ENCODE assay signal across 10 cellular contexts in genomic region chr7:42856605-42856987, GRCh38. TPM values are rescaled to one million over a fixed set of nuclear protein-coding genes. Genes with fewer than 3 reads are reported as not detected.
DNase-seq lines count a peak whose midpoint lies in the region; ATAC-seq and TF ChIP-seq lines count a peak whose summit lies in the region.
"Had no signal": no experiment of that assay in that cellular context is flagged by ENCODE, and none has a peak within 500 bp of the region (broad histone marks: within the 10 kb centered on the region; RNA-seq: fewer than 3 reads in every experiment).

No MANE protein-coding gene starts in this region.

- no peaks in the 10 kb centered on the region for H3K36me3 Mint-ChIP-seq in T-helper 1 cell treated with Interleukin-12 subunit alpha and Interleukin-12 subunit beta and Interleukin-4 antibody, amounts not matched to agents 30 μg/mL and 1 μg/mL, for 36 hours (ENCODE audit: low read depth)
- H3K36me3 Mint-ChIP-seq in T-helper 17 cell (ENCODE audit: low read depth) = no peaks in the 10 kb centered on the region
- H3K36me3 Mint-ChIP-seq in stimulated activated memory B cell treated with anti-CD40 and anti-IgM and Interleukin-4, amounts not matched to agents 10 μg/mL and 1 μg/mL and 100 μg/mL, for 72 hours = no peaks in the 10 kb centered on the region
- peaks cover 3% of the 10 kb centered on the region for H3K36me3 Mint-ChIP-seq in natural killer cell treated with Interleukin-12 subunit alpha and Interleukin-12 subunit beta and Interleukin-15 and Interleukin-18, amount 100 ng/mL, for 72 hours

- TF ChIP-seq CTCF in fibroblast of villous mesenchyme (IDR thresholded peaks at IDR 0.05; ENCODE audit: insufficient read depth, low read depth, low read length) = no peak

- H3K9me3 ChIP-seq in T-helper 17 cell (ENCODE audit: control insufficient read depth, low read length, poor library complexity, severe bottlenecking) = no peaks in the 10 kb centered on the region

- peak overlapping the region; percentile 68 for H3K4me3 Mint-ChIP-seq in T-helper 1 cell treated with Interleukin-12 subunit alpha and Interleukin-12 subunit beta and Interleukin-4 antibody, amounts not matched to agents 30 μg/mL and 1 μg/mL, for 36 hours
- H3K4me3 Mint-ChIP-seq in T-helper 17 cell = peak overlapping the region; percentile 39
- H3K4me3 Mint-ChIP-seq in stimulated activated memory B cell treated with anti-CD40 and anti-IgM and Interleukin-4, amounts not matched to agents 10 μg/mL and 1 μg/mL and 100 μg/mL, for 72 hours = peak overlapping the region; percentile 68
- no peak overlapping the region for H3K4me3 Mint-ChIP-seq in natural killer cell treated with Interleukin-12 subunit alpha and Interleukin-12 subunit beta and Interleukin-15 and Interleukin-18, amount 100 ng/mL, for 72 hours

- no peak overlapping the region for H3K27ac Mint-ChIP-seq in T-helper 1 cell treated with Interleukin-12 subunit alpha and Interleukin-12 subunit beta and Interleukin-4 antibody, amounts not matched to agents 30 μg/mL and 1 μg/mL, for 36 hours
- no peak overlapping the region for H3K27ac Mint-ChIP-seq in T-helper 17 cell
- H3K27ac Mint-ChIP-seq in stimulated activated memory B cell treated with anti-CD40 and anti-IgM and Interleukin-4, amounts not matched to agents 10 μg/mL and 1 μg/mL and 100 μg/mL, for 72 hours = peak overlapping the region; percentile 38
- no peak overlapping the region for H3K27ac Mint-ChIP-seq in natural killer cell treated with Interleukin-12 subunit alpha and Interleukin-12 subunit beta and Interleukin-15 and Interleukin-18, amount 100 ng/mL, for 72 hours
- H3K27ac Mint-ChIP-seq: activated naive CD4-positive, alpha-beta T cell treated with anti-CD3 and anti-CD28 coated beads, Interleukin-2, amount 50 U/mL, for 72 hours had no signal

- no peaks in the 10 kb centered on the region for H3K9me3 Mint-ChIP-seq in T-helper 1 cell treated with Interleukin-12 subunit alpha and Interleukin-12 subunit beta and Interleukin-4 antibody, amounts not matched to agents 30 μg/mL and 1 μg/mL, for 36 hours
- H3K9me3 Mint-ChIP-seq in stimulated activated memory B cell treated with anti-CD40 and anti-IgM and Interleukin-4, amounts not matched to agents 10 μg/mL and 1 μg/mL and 100 μg/mL, for 72 hours = no peaks in the 10 kb centered on the region
- H3K9me3 Mint-ChIP-seq in natural killer cell treated with Interleukin-12 subunit alpha and Interleukin-12 subunit beta and Interleukin-15 and Interleukin-18, amount 100 ng/mL, for 72 hours = peaks cover 4% of the 10 kb centered on the region
- H3K9me3 Mint-ChIP-seq: activated naive CD4-positive, alpha-beta T cell treated with anti-CD3 and anti-CD28 coated beads, Interleukin-2, amount 50 U/mL, for 72 hours had no signal

- peak overlapping the region; percentile 59 for H3K4me3 ChIP-seq in fibroblast of villous mesenchyme (ENCODE audit: low read depth, low read length)
- H3K4me3 ChIP-seq: BLaER1 treated with 17β-estradiol and CSF1 and Interleukin-3, amounts not matched to agents 10 nM and 100 nM had no signal

- peaks cover 6% of the 10 kb centered on the region for H3K4me1 Mint-ChIP-seq in T-helper 1 cell treated with Interleukin-12 subunit alpha and Interleukin-12 subunit beta and Interleukin-4 antibody, amounts not matched to agents 30 μg/mL and 1 μg/mL, for 36 hours (ENCODE audit: low read depth)
- peaks cover 7% of the 10 kb centered on the region for H3K4me1 Mint-ChIP-seq in T-helper 17 cell
- H3K4me1 Mint-ChIP-seq in stimulated activated memory B cell treated with anti-CD40 and anti-IgM and Interleukin-4, amounts not matched to agents 10 μg/mL and 1 μg/mL and 100 μg/mL, for 72 hours = peaks cover 12% of the 10 kb centered on the region
- peaks cover 0 to 7% of the 10 kb centered on the region in 2 donors for H3K4me1 Mint-ChIP-seq in natural killer cell treated with Interleukin-12 subunit alpha and Interleukin-12 subunit beta and Interleukin-15 and Interleukin-18, amount 100 ng/mL, for 72 hours (ENCODE audit: low read depth in 2 of 2)

- DNase-seq in T-helper 1 cell (no peak), T-helper 17 cell (no peak), fibroblast of villous mesenchyme (ENCODE audit: low read depth) (no peak), C1 segment of cervical spinal cord (lab: John Stamatoyannopoulos, UW) (no peak)
- no peak for DNase-seq in natural killer cell treated with Interleukin-12 subunit alpha and Interleukin-12 subunit beta and Interleukin-15 and Interleukin-18, amount 100 ng/mL, for 72 hours (ENCODE audit: low spot score)

- ATAC-seq in T-helper 17 cell = no peak
- ATAC-seq in stimulated activated memory B cell treated with anti-CD40 and anti-IgM and Interleukin-4, amounts not matched to agents 10 μg/mL and 1 μg/mL and 100 μg/mL, for 72 hours = no peak
- no peak for ATAC-seq in GM18870 (IDR thresholded peaks at IDR 0.05; ENCODE audit: unreplicated experiment)
- no peak for ATAC-seq in natural killer cell treated with Interleukin-12 subunit alpha and Interleukin-12 subunit beta and Interleukin-15 and Interleukin-18, amount 100 ng/mL, for 72 hours

- H3K27me3 Mint-ChIP-seq in T-helper 1 cell treated with Interleukin-12 subunit alpha and Interleukin-12 subunit beta and Interleukin-4 antibody, amounts not matched to agents 30 μg/mL and 1 μg/mL, for 36 hours (ENCODE audit: low read depth) = peaks cover 45% of the 10 kb centered on the region
- H3K27me3 Mint-ChIP-seq in T-helper 17 cell = peaks cover 39% of the 10 kb centered on the region
- H3K27me3 Mint-ChIP-seq in stimulated activated memory B cell treated with anti-CD40 and anti-IgM and Interleukin-4, amounts not matched to agents 10 μg/mL and 1 μg/mL and 100 μg/mL, for 72 hours = peaks cover 44% of the 10 kb centered on the region
- peaks cover 41 to 45% of the 10 kb centered on the region in 2 donors for H3K27me3 Mint-ChIP-seq in natural killer cell treated with Interleukin-12 subunit alpha and Interleukin-12 subunit beta and Interleukin-15 and Interleukin-18, amount 100 ng/mL, for 72 hours

RNA-seq across cellular contexts. Expression of gene C7orf25, which starts 55.3 kb away (rescaled TPM):
- 1 to 10 TPM; 1.9 to 2.9 TPM for total RNA-seq in T-helper 17 cell
- total RNA-seq in fibroblast of villous mesenchyme = 4.5 and 5.2 TPM in 2 replicates
- 1 to 10 TPM; 3.7 to 4.1 TPM for total RNA-seq in natural killer cell treated with Interleukin-12 subunit alpha and Interleukin-12 subunit beta and Interleukin-15 and Interleukin-18, amount 100 ng/mL, for 72 hours
